In genomic region chr2:23183733-23184132, GRCh38 we compare ENCODE assay signal across 29 cellular contexts.
A peak's percentile ranks its signal among the peaks of the same experiment; 100 is the strongest.
DNase-seq lines count a peak whose midpoint lies in the region; ATAC-seq, FAIRE-seq and TF ChIP-seq lines count a peak whose summit lies in the region.
"Had no signal": no experiment of that assay in that cellular context is flagged by ENCODE, and none has a peak within 500 bp of the region (broad histone marks: within the 10 kb centered on the region; RNA-seq: fewer than 3 reads in every experiment).

No MANE protein-coding gene starts in this region.

- CTCF ChIA-PET in HepG2 (lab: Yijun Ruan, JAX; ENCODE audit: low intra/inter-chr PET ratio, low total read pairs): no interaction called here

- ATAC-seq in right lobe of liver (peak in 3 of 4 donors; percentile 54 to 86 (median 74)), HepG2 (no peak), lung (ENCODE audit: insufficient read depth, low FRiP score) (no peak)
- peak; percentile 27 for ATAC-seq in stimulated activated memory B cell treated with anti-CD40 and anti-IgM and Interleukin-4, amounts not matched to agents 10 μg/mL and 1 μg/mL and 100 μg/mL, for 72 hours
- ATAC-seq: GM12878 had no signal

- TF ChIP-seq RAD21 in HepG2 (CRISPR knock-in tag; IDR thresholded peaks at IDR 0.05): no peak

- WGBS in right lobe of liver (ENCODE audit: insufficient coverage, low coverage, low lambda C conversion rate, missing lambda C conversion rate): 92% methylated on average over 4 of the region's 4 CpGs
- WGBS in HepG2 (ENCODE audit: low lambda C conversion rate): 73% methylated on average over 4 of the region's 4 CpGs
- WGBS in lung, 2 donors: 95 to 97% methylated on average over 4 of the region's 4 CpGs

- H3K4me2 ChIP-seq in HepG2 (ENCODE audit: low read depth, low read length): no peak overlapping the region
- H3K4me2 ChIP-seq: BLaER1 had no signal

- H3K27me3 Mint-ChIP-seq in stimulated activated memory B cell treated with anti-CD40 and anti-IgM and Interleukin-4, amounts not matched to agents 10 μg/mL and 1 μg/mL and 100 μg/mL, for 72 hours: peaks cover 7% of the 10 kb centered on the region
- H3K27me3 Mint-ChIP-seq: CD4-positive, alpha-beta memory T cell had no signal

- no peaks in the 10 kb centered on the region for H3K36me3 Mint-ChIP-seq in stimulated activated memory B cell treated with anti-CD40 and anti-IgM and Interleukin-4, amounts not matched to agents 10 μg/mL and 1 μg/mL and 100 μg/mL, for 72 hours
- H3K36me3 Mint-ChIP-seq: CD14-positive monocyte; CD4-positive, alpha-beta memory T cell; CD4-positive, CD25-positive, alpha-beta regulatory T cell; CD8-positive, alpha-beta memory T cell had no signal

- H3K4me1 ChIP-seq in right lobe of liver (peaks cover 0 to 6% (median 0%) of the 10 kb centered on the region in 4 donors), HepG2 (ENCODE audit: insufficient read depth, low read length) (no peaks in the 10 kb centered on the region), lung (ENCODE audit: control insufficient read depth in 2 of 2, insufficient read depth in 2 of 2, low read length in 2 of 2) (no peaks in the 10 kb centered on the region)
- H3K4me1 ChIP-seq: BE2C, BLaER1 had no signal

- no peaks in the 10 kb centered on the region for H3K4me1 Mint-ChIP-seq in stimulated activated memory B cell treated with anti-CD40 and anti-IgM and Interleukin-4, amounts not matched to agents 10 μg/mL and 1 μg/mL and 100 μg/mL, for 72 hours
- H3K4me1 Mint-ChIP-seq: CD14-positive monocyte; CD4-positive, alpha-beta memory T cell; CD8-positive, alpha-beta memory T cell had no signal

- TF ChIP-seq CTCF in right lobe of liver (IDR thresholded peaks at IDR 0.05): no peak
- TF ChIP-seq CTCF in HepG2 (CRISPR knock-in tag; IDR thresholded peaks at IDR 0.05): no peak
- TF ChIP-seq CTCF in lung (IDR thresholded peaks at IDR 0.05; ENCODE audit: control extremely low read depth, extremely low read depth): no peak

- no peak for TF ChIP-seq POLR2A in right lobe of liver (IDR thresholded peaks at IDR 0.05)
- TF ChIP-seq POLR2A in HepG2 (IDR thresholded peaks at IDR 0.05; ENCODE audit: insufficient read depth in 1 of 2, low read depth in 2 of 2, low read length in 2 of 2): no peak

- POLR2A ChIA-PET in HepG2 (lab: Yijun Ruan, JAX): no interaction called here

- H3K4me3 Mint-ChIP-seq in stimulated activated memory B cell treated with anti-CD40 and anti-IgM and Interleukin-4, amounts not matched to agents 10 μg/mL and 1 μg/mL and 100 μg/mL, for 72 hours: no peak overlapping the region
- H3K4me3 Mint-ChIP-seq: CD14-positive monocyte; CD4-positive, alpha-beta memory T cell; CD4-positive, CD25-positive, alpha-beta regulatory T cell; CD8-positive, alpha-beta memory T cell had no signal

- H2AFZ ChIP-seq in HepG2 (ENCODE audit: low read length): no peak overlapping the region

- no peaks in the 10 kb centered on the region for H3K9me3 ChIP-seq in right lobe of liver
- no peaks in the 10 kb centered on the region for H3K9me3 ChIP-seq in HepG2 (ENCODE audit: low read length)
- peaks cover 0 to 5% of the 10 kb centered on the region in 2 donors for H3K9me3 ChIP-seq in lung (ENCODE audit: control insufficient read depth in 2 of 2, insufficient read depth in 1 of 2, low read length in 1 of 2)
- H3K9me3 ChIP-seq: BE2C had no signal

- H4K20me1 ChIP-seq in HepG2 (ENCODE audit: insufficient read depth, low read length): no peaks in the 10 kb centered on the region
- H4K20me1 ChIP-seq: BLaER1 had no signal

- no peak for TF ChIP-seq EP300 in HepG2 (IDR thresholded peaks at IDR 0.05; ENCODE audit: low read depth in 2 of 2, low read length in 2 of 2)
- no peak for TF ChIP-seq EP300 in HepG2 (CRISPR knock-in tag; IDR thresholded peaks at IDR 0.05; ENCODE audit: borderline replicate concordance)

- DNase-seq in right lobe of liver: no peak
- DNase-seq in HepG2 (ENCODE audit: low spot score): no peak
- DNase-seq in islet precursor cell: peak; percentile 23
- DNase-seq in lung (ENCODE audit: low spot score): peak; percentile 18
- DNase-seq in mucosa of gallbladder (ENCODE audit: low spot score): no peak
- no peak for DNase-seq in NK-92 (lab: John Stamatoyannopoulos, UW; ENCODE audit: unreplicated experiment)
- no peak for DNase-seq in amniotic stem cell (lab: John Stamatoyannopoulos, UW)
- DNase-seq: 8988T; ACHN; BE2C; C1 segment of cervical spinal cord; CD4-positive, alpha-beta memory T cell; CD4-positive, CD25-positive, alpha-beta regulatory T cell; CD8-positive, alpha-beta memory T cell; COR-L47; DMS 273 treated with DMSO at 0.1 percent for 48 hours; DMS153; DMS53; DMS79; DND-41; EL; GDM1 had no signal

- H3K27me3 ChIP-seq in right lobe of liver (no peaks in the 10 kb centered on the region), HepG2 (ENCODE audit: control insufficient read depth in 1 of 2, insufficient read depth in 2 of 2, low read length in 2 of 2) (no peaks in the 10 kb centered on the region), lung (ENCODE audit: control insufficient read depth, insufficient read depth) (no peaks in the 10 kb centered on the region)
- H3K27me3 ChIP-seq: BE2C, BLaER1 had no signal

- in situ Hi-C loops in HepG2 (cut with HindIII; ENCODE audit: extremely low pct_ligation_motif_present, low pct_unique_long_range_greater_than_20kb): no loop called here

- H3K79me2 ChIP-seq in HepG2 (ENCODE audit: insufficient read depth, low read length): no peaks in the 10 kb centered on the region

- intact Hi-C loops in right lobe of liver (cut with DNase I): no loop called here
- intact Hi-C loops in HepG2 (cut with micrococcal nuclease; ENCODE audit: unreplicated experiment): no loop called here

- BruUV-seq in HepG2 (replicated peaks; lab: Mats Ljungman, UMichigan): no TSS peak

- no peak overlapping the region for H3K27ac Mint-ChIP-seq in stimulated activated memory B cell treated with anti-CD40 and anti-IgM and Interleukin-4, amounts not matched to agents 10 μg/mL and 1 μg/mL and 100 μg/mL, for 72 hours
- H3K27ac Mint-ChIP-seq: CD4-positive, alpha-beta memory T cell; CD4-positive, CD25-positive, alpha-beta regulatory T cell; CD8-positive, alpha-beta memory T cell had no signal

- H3K4me3 ChIP-seq in right lobe of liver (no peak overlapping the region), HepG2 (replicated peaks in 1 of 3; ENCODE audit: insufficient read depth in 1 of 3, low read depth in 2 of 3, low read length in 3 of 3) (no peak overlapping the region), lung (no peak overlapping the region)
- H3K4me3 ChIP-seq: BLaER1, GM12878 had no signal

- H3K9me3 Mint-ChIP-seq in stimulated activated memory B cell treated with anti-CD40 and anti-IgM and Interleukin-4, amounts not matched to agents 10 μg/mL and 1 μg/mL and 100 μg/mL, for 72 hours: peaks cover 12% of the 10 kb centered on the region

- H3K9ac ChIP-seq in HepG2 (ENCODE audit: insufficient read depth, low read depth, low read length): no peak overlapping the region
- H3K9ac ChIP-seq: BLaER1 had no signal

- no peak for FAIRE-seq in HepG2 (lab: Jason Lieb, UNC)
- FAIRE-seq: A204.1, GM12878, GM12892, GM18507 had no signal

- H3K27ac ChIP-seq in right lobe of liver: no peak overlapping the region
- no peak overlapping the region for H3K27ac ChIP-seq in HepG2 (ENCODE audit: extremely low read length, insufficient read depth, low read length)
- H3K27ac ChIP-seq in lung (ENCODE audit: low read depth in 1 of 2, low read length in 1 of 2): no peak overlapping the region
- H3K27ac ChIP-seq: BLaER1 had no signal

- no peaks in the 10 kb centered on the region for H3K36me3 ChIP-seq in right lobe of liver
- H3K36me3 ChIP-seq in HepG2 (replicated peaks in 1 of 2; ENCODE audit: control insufficient read depth in 1 of 2, insufficient read depth in 2 of 2, low read length in 2 of 2): no peaks in the 10 kb centered on the region
- no peaks in the 10 kb centered on the region for H3K36me3 ChIP-seq in lung (ENCODE audit: control insufficient read depth in 2 of 2, insufficient read depth in 2 of 2, low read length in 2 of 2)
- H3K36me3 ChIP-seq: BE2C, BLaER1 had no signal

TF ChIP-seq in HepG2, 621 proteins besides CTCF, POLR2A, EP300 and RAD21 (continues in another document):
- TF ChIP-seq NFYB (CRISPR knock-in tag; IDR thresholded peaks at IDR 0.05): no peak
- no peak for TF ChIP-seq ZBTB39 (CRISPR knock-in tag; IDR thresholded peaks at IDR 0.05)
- no peak for TF ChIP-seq ZNF775 (CRISPR knock-in tag; IDR thresholded peaks at IDR 0.05; ENCODE audit: borderline replicate concordance)
- no peak for TF ChIP-seq MIER2 (CRISPR knock-in tag; IDR thresholded peaks at IDR 0.05)
- TF ChIP-seq NFKBIZ (CRISPR knock-in tag; IDR thresholded peaks at IDR 0.05): no peak
- no peak for TF ChIP-seq AGO2 (optimal IDR thresholded peaks at IDR 0.05; ENCODE audit: low read depth, low read length)
- no peak for TF ChIP-seq RFX1 (IDR thresholded peaks at IDR 0.05)
- no peak for TF ChIP-seq ZNF333 (CRISPR knock-in tag; IDR thresholded peaks at IDR 0.05; ENCODE audit: borderline replicate concordance)
- TF ChIP-seq RARG (CRISPR knock-in tag; IDR thresholded peaks at IDR 0.05; ENCODE audit: low read depth): no peak
- TF ChIP-seq NR2F2 (IDR thresholded peaks at IDR 0.05; ENCODE audit: borderline replicate concordance, low read depth): no peak
- TF ChIP-seq GTF2F1 (IDR thresholded peaks at IDR 0.05; ENCODE audit: low read length): no peak

Comparison
In these comparisons a context has a peak if more than half of its experiments do, and no peak if none do; other contexts are left out.
1. ATAC-seq: peak in right lobe of liver (3 of 4) and stimulated activated memory B cell treated with anti-CD40 and anti-IgM and Interleukin-4, amounts not matched to agents 10 μg/mL and 1 μg/mL and 100 μg/mL, for 72 hours (single experiment); none in HepG2 (single experiment) and lung (single experiment).
2. DNase-seq: peak in islet precursor cell (single experiment) and lung (single experiment); none in right lobe of liver (0 of 3), HepG2 (single experiment), mucosa of gallbladder (single experiment), NK-92 (single experiment) and amniotic stem cell (single experiment).